ENCODE assay signal across 16 cellular contexts in genomic region chr18:59008302-59008974, GRCh38.
DNase-seq lines count a peak whose midpoint lies in the region; ATAC-seq, FAIRE-seq and TF ChIP-seq lines count a peak whose summit lies in the region.
"Had no signal": no experiment of that assay in that cellular context is flagged by ENCODE, and none has a peak within 500 bp of the region (broad histone marks: within the 10 kb centered on the region; RNA-seq: fewer than 3 reads in every experiment).

No MANE protein-coding gene starts in this region.

- peak overlapping the region; percentile 84 for H3K27ac Mint-ChIP-seq in chondrocyte (ENCODE audit: unreplicated experiment)

- H3K4me1 Mint-ChIP-seq in chondrocyte (ENCODE audit: low read depth), result peaks cover 64% of the 10 kb centered on the region
- no peaks in the 10 kb centered on the region for H3K4me1 Mint-ChIP-seq in activated T-cell treated with anti-CD3 and anti-CD28 coated beads, Interleukin-2, amount 50 U/mL, for 4 hours (ENCODE audit: low read depth)

- DNase-seq in D721Med (ENCODE audit: insufficient read length, low spot score) (no peak), LHCN-M2 (ENCODE audit: low read depth) (peak; percentile 53), chondrocyte (ENCODE audit: low spot score) (no peak), kidney glomerular epithelial cell (lab: John Stamatoyannopoulos, UW) (peak; percentile 86), sciatic nerve (ENCODE audit: low spot score) (no peak), NCI-H774 (lab: John Stamatoyannopoulos, UW) (no peak), HuH-7.5 (ENCODE audit: low spot score) (no peak)
- no peak for DNase-seq in activated T-cell treated with anti-CD3 and anti-CD28 coated beads, Interleukin-2, amount 50 U/mL, for 4 hours
- DNase-seq: activated CD4-positive, alpha-beta T cell treated with anti-CD3 and anti-CD28 coated beads for 4 hours; activated naive CD4-positive, alpha-beta T cell treated with Interleukin-2 at 50 U/mL for 16 hours; Calu3; effector memory CD4-positive, alpha-beta T cell; NCI-H1930; SHP77 treated with DMSO at 0.1 percent for 48 hours; stimulated activated CD8-positive, alpha-beta memory T cell treated with anti-CD3 and anti-CD28 coated beads, Interleukin-4, amount 100 ng/mL, for 48 hours had no signal

- TF ChIP-seq CTCF in D721Med (IDR thresholded peaks at IDR 0.05; ENCODE audit: insufficient read depth, missing control alignments) (no peak), chondrocyte (IDR thresholded peaks at IDR 0.05) (no peak)

- FAIRE-seq in D721Med (lab: Jason Lieb, UNC), result peak; percentile 97

- intact Hi-C loops in sciatic nerve (cut with DNase I), result no loop called here

- ATAC-seq in sciatic nerve, result no peak
- ATAC-seq in activated T-cell treated with anti-CD3 and anti-CD28 coated beads, Interleukin-2, amount 50 U/mL, for 4 hours, result no peak
- ATAC-seq: left lobe of liver had no signal

- H3K27me3 Mint-ChIP-seq in chondrocyte (ENCODE audit: low read depth), result no peaks in the 10 kb centered on the region
- peaks cover 11% of the 10 kb centered on the region for H3K27me3 Mint-ChIP-seq in activated T-cell treated with anti-CD3 and anti-CD28 coated beads, Interleukin-2, amount 50 U/mL, for 4 hours (ENCODE audit: low read depth)

- H3K36me3 Mint-ChIP-seq in chondrocyte (ENCODE audit: low read depth), result peaks cover under 1% of the 10 kb centered on the region
- no peaks in the 10 kb centered on the region for H3K36me3 Mint-ChIP-seq in activated T-cell treated with anti-CD3 and anti-CD28 coated beads, Interleukin-2, amount 50 U/mL, for 4 hours (ENCODE audit: insufficient read depth)

- peaks cover 6% of the 10 kb centered on the region for H3K9me3 Mint-ChIP-seq in chondrocyte (ENCODE audit: low read depth)
- no peaks in the 10 kb centered on the region for H3K9me3 Mint-ChIP-seq in activated T-cell treated with anti-CD3 and anti-CD28 coated beads, Interleukin-2, amount 50 U/mL, for 4 hours

- H3K4me3 Mint-ChIP-seq in chondrocyte (ENCODE audit: unreplicated experiment), result peak overlapping the region; percentile 11
- no peak overlapping the region for H3K4me3 Mint-ChIP-seq in activated T-cell treated with anti-CD3 and anti-CD28 coated beads, Interleukin-2, amount 50 U/mL, for 4 hours

Comparison
In these comparisons a context has a peak if more than half of its experiments do, and no peak if none do; other contexts are left out.
1. DNase-seq: peak in LHCN-M2 (single experiment) and kidney glomerular epithelial cell (single experiment); none in D721Med (single experiment), chondrocyte (single experiment), sciatic nerve (single experiment), NCI-H774 (single experiment), HuH-7.5 (single experiment) and activated T-cell treated with anti-CD3 and anti-CD28 coated beads, Interleukin-2, amount 50 U/mL, for 4 hours (single experiment).